Comparison of ENCODE assay signal across 30 cellular contexts in the genomic region with DNA sequence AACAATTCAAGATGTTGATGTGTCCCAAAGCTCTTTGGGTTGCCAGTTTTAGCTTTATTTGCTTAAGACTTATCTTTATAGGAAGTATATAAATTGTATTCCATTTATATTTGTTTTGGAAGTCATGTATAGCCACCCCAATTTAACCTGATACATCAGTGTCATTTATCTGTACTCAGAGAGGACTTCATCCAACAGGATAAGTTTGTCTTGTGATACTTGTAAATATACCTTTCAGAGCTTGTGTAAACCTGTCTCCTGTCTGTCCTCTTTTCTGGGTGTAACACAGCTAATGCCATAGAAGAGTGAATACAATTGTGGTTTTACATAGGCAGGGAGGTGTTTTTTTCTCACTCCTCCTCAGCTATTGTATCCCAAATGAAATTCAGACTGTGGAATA. TPM values are rescaled to one million over a fixed set of nuclear protein-coding genes. Genes with fewer than 3 reads are reported as not detected.
"Had no signal": no experiment of that assay in that cellular context is flagged by ENCODE, and none has a peak within 500 bp of the region (broad histone marks: within the 10 kb centered on the region; RNA-seq: fewer than 3 reads in every experiment).

No MANE protein-coding gene starts in this region.

- H3K36me3 ChIP-seq: adrenal gland, breast epithelium, cardiac muscle cell, colonic mucosa, esophagus squamous epithelium, heart left ventricle, WERI-Rb-1 had no signal

- H3K27me3 ChIP-seq: adrenal gland, breast epithelium, colonic mucosa, heart left ventricle had no signal

- DNase-seq: activated B cell treated with CpG ODN at 0.5 μM for 24 hours; activated CD4-positive, alpha-beta T cell treated with anti-CD3 and anti-CD28 coated beads for 48 hours; activated CD4-positive, alpha-beta T cell treated with anti-CD3 and anti-CD28 coated beads, Interleukin-2, amount 50 U/mL, for 1 hour; activated CD4-positive, alpha-beta T cell treated with anti-CD3 and anti-CD28 coated beads, Interleukin-2, amount 50 U/mL, for 48 hours; activated CD8-positive, alpha-beta memory T cell treated with anti-CD3 and anti-CD28 coated beads for 24 hours; activated CD8-positive, alpha-beta T cell treated with anti-CD3 and anti-CD28 coated beads for 36 hours; activated effector memory CD4-positive, alpha-beta T cell treated with anti-CD3 and anti-CD28 coated beads, Interleukin-2, amount 50 U/mL, for 16 hours; activated naive CD4-positive, alpha-beta T cell treated with anti-CD3 and anti-CD28 coated beads for 36 hours; activated naive CD8-positive, alpha-beta T cell treated with anti-CD3 and anti-CD28 coated beads for 36 hours; activated naive CD8-positive, alpha-beta T cell treated with anti-CD3 and anti-CD28 coated beads, Interleukin-2, amount 50 U/mL, for 24 hours; activated T-cell treated with anti-CD3 and anti-CD28 coated beads, Interleukin-2, amount 50 U/mL, for 4 hours; adrenal gland; amygdala; aorta; central memory CD4-positive, alpha-beta T cell; cerebellar nuclear complex; colonic mucosa; effector CD8-positive, alpha-beta T cell; esophagus squamous epithelium; foreskin fibroblast; glutamatergic neuron; heart left ventricle; T-helper 2 cell; WERI-Rb-1 had no signal

- H3K4me3 ChIP-seq: adrenal gland, breast epithelium, cardiac muscle cell, colonic mucosa, esophagus squamous epithelium, heart left ventricle had no signal

- H3K9me3 ChIP-seq: adrenal gland, breast epithelium, colonic mucosa, esophagus squamous epithelium, heart left ventricle had no signal

- ATAC-seq: activated CD4-positive, CD25-positive, alpha-beta regulatory T cell treated with anti-CD3 and anti-CD28 coated beads, Interleukin-2, amount 50 U/mL, for 24 hours; activated CD8-positive, alpha-beta T cell treated with anti-CD3 and anti-CD28 coated beads for 36 hours; activated naive CD8-positive, alpha-beta T cell treated with anti-CD3 and anti-CD28 coated beads, Interleukin-2, amount 50 U/mL, for 24 hours; activated T-cell treated with anti-CD3 and anti-CD28 coated beads, Interleukin-2, amount 50 U/mL, for 4 hours; heart left ventricle had no signal

- H3K27ac ChIP-seq: adrenal gland, breast epithelium, cardiac muscle cell, colonic mucosa, epithelial cell of prostate, esophagus squamous epithelium, heart left ventricle, WERI-Rb-1 had no signal

- H3K4me1 ChIP-seq: adrenal gland, breast epithelium, colonic mucosa, esophagus squamous epithelium, heart left ventricle had no signal

RNA-seq across cellular contexts. Expression of a gene that starts 10.4 kb away (rescaled TPM):
- total RNA-seq: activated B cell treated with CpG ODN at 0.5 μM for 24 hours; activated CD8-positive, alpha-beta T cell treated with anti-CD3 and anti-CD28 coated beads for 36 hours; activated naive CD4-positive, alpha-beta T cell treated with anti-CD3 and anti-CD28 coated beads for 36 hours; activated naive CD8-positive, alpha-beta T cell treated with anti-CD3 and anti-CD28 coated beads for 36 hours; activated T-cell treated with anti-CD3 and anti-CD28 coated beads, Interleukin-2, amount 50 U/mL, for 4 hours; activated T-helper 2 cell treated with anti-CD3 and anti-CD28 coated beads, Interferon-gamma antibody, Interleukin-2, Interleukin-4, amounts not matched to agents 10 μg/mL and 5 μg/mL and 100 μg/mL, durations not matched to agents 14 hours and 24 hours and 36 hours; cardiac muscle cell; T-helper 1 cell treated with Interleukin-12 subunit alpha and Interleukin-12 subunit beta and Interleukin-4 antibody, amounts not matched to agents 30 ng/mL and 1 ng/mL, for 36 hours had no signal
- polyA plus RNA-seq: cardiac muscle cell had no signal
